1 cellular context compared by ENCODE assay signal in the genomic region with DNA sequence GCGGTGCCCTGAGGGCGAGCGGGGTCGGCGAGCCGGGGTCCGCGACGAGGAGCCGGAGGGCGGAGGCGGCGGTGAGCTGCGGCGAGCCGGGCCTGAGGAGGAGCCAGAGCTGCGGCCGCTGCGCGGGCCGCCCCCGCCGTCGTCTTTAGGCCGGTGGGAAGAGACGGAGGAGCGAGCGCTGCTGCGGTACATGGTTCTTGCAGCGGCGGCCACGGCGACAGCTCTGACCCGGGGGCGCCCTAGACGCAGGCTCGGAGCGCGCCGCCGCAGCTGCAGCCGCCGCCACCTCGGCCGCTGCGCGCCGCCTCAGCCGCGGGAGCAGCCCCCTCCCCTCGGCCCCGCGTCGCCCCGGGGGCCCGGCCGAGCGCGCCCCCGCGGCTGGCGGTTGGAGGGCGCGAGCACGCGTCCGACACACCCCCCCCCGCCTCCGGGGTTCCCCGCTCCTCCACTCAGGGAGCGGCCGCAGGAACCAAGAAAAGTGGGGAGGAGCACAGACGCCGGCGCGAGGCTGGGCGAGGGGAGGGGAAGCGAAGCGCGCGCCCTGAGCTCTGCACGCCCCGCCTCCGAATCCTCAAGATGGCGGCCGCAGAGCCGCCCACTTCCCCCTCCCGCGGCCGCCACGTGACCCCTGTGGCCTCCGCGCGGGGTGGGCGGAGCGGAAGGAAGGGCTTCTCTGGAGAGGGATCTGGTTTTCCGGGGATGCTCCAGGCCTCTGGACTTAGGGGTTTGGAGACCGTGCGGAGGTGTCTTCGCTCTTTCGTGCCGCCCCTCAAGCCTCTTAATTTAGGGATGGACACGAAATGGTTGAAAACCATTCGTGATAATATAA.
TF ChIP-seq lines count a peak whose summit lies in the region.

A gene with protein sequence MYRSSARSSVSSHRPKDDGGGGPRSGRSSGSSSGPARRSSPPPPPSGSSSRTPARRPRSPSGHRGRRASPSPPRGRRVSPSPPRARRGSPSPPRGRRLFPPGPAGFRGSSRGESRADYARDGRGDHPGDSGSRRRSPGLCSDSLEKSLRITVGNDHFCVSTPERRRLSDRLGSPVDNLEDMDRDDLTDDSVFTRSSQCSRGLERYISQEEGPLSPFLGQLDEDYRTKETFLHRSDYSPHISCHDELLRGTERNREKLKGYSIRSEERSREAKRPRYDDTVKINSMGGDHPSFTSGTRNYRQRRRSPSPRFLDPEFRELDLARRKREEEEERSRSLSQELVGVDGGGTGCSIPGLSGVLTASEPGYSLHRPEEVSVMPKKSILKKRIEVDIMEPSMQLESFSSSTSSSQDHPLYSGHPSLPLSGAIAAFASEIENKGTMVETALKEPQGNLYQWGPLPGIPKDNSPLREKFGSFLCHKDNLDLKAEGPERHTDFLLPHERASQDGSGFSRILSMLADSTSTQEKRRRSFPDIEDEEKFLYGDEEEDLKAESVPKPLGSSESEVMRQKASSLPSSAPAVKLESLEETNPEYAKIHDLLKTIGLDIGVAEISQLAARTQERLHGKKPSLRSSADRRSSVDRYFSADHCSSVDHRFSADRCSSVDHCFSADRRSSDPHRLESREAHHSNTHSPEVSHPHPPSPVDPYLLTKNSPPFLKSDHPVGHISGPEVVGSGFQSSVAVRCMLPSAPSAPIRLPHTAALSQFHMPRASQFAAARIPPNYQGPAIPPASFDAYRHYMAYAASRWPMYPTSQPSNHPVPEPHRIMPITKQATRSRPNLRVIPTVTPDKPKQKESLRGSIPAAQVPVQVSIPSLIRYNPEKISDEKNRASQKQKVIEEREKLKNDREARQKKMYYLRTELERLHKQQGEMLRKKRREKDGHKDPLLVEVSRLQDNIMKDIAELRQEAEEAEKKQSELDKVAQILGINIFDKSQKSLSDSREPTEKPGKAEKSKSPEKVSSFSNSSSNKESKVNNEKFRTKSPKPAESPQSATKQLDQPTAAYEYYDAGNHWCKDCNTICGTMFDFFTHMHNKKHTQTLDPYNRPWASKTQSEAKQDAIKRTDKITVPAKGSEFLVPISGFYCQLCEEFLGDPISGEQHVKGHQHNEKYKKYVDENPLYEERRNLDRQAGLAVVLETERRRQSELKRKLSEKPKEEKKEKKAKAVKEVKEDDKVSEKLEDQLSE (N-terminal part only) (minus strand): TSS at position 474 of the 829 bp plus-strand sequence. CDS start 282 bp downstream, at position 192.

TF ChIP-seq in SK-N-SH treated with all-trans-retinoic acid at 6 μM for 48 hours, 23 proteins besides CTCF, POLR2A, EP300 and RAD21 (continued from another document):
- TF ChIP-seq, protein P1, sequence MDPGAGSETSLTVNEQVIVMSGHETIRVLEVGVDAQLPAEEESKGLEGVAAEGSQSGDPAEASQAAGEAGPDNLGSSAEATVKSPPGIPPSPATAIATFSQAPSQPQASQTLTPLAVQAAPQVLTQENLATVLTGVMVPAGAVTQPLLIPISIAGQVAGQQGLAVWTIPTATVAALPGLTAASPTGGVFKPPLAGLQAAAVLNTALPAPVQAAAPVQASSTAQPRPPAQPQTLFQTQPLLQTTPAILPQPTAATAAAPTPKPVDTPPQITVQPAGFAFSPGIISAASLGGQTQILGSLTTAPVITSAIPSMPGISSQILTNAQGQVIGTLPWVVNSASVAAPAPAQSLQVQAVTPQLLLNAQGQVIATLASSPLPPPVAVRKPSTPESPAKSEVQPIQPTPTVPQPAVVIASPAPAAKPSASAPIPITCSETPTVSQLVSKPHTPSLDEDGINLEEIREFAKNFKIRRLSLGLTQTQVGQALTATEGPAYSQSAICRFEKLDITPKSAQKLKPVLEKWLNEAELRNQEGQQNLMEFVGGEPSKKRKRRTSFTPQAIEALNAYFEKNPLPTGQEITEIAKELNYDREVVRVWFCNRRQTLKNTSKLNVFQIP (CRISPR knock-in tag; IDR thresholded peaks at IDR 0.05; ENCODE audit: borderline replicate concordance, low read depth): no peak
- TF ChIP-seq RARB (CRISPR knock-in tag; IDR thresholded peaks at IDR 0.05) (no peak), GLIS3 (CRISPR knock-in tag; IDR thresholded peaks at IDR 0.05) (no peak), PPARA (CRISPR knock-in tag; IDR thresholded peaks at IDR 0.05; ENCODE audit: borderline replicate concordance) (no peak), TOX (CRISPR knock-in tag; IDR thresholded peaks at IDR 0.05; ENCODE audit: borderline replicate concordance) (no peak), ZFP30 (CRISPR knock-in tag; IDR thresholded peaks at IDR 0.05) (no peak)
